In the genomic region with DNA sequence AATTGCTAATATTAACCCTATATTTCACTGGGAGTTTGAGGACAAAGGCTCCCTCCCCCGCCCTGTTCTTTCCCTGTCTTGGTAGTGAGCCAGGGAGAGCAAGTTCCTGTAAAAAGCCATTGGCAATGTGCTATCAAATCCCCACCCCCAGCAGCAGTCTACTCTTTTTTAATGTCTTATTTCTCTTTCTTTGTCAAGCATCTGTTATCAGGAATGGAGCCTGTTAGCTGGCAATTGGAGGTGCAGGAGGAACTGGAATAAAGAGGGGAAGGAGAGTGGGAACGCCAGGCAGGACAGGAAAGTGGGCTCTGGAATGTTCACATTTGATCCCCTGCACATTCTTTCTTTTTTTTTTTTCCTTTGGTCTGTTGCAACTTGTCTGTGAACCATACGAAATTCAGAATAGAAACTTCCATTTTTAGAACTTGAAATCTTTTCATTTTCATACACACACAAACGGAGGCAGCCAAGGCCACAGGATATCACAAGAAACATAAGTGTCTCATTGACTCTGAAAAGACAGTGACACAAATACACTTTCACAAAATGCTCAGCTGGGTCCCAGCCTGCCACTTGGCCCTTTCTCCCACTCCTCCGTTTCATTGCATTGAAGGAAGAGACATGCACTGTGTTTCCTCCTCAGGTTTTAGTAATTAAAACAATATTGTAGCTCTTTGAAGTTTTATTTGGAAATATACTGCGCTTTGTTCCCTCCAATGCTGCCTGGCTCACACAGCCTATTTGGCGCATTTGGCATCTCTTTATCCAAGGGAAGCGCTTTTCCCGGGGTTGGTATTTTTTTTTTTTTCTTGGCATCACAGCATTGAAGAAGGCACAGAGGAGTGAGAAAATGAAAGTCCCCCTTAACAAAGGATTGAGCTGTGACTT, we compare ENCODE assay signal across 9 cellular contexts.
A peak's percentile ranks its signal among the peaks of the same experiment; 100 is the strongest.
DNase-seq lines count a peak whose midpoint lies in the region; ATAC-seq and TF ChIP-seq lines count a peak whose summit lies in the region.
"Had no signal": no experiment of that assay in that cellular context is flagged by ENCODE, and none has a peak within 500 bp of the region (broad histone marks: within the 10 kb centered on the region; RNA-seq: fewer than 3 reads in every experiment).

No MANE protein-coding gene starts in this region.

- peak overlapping the region; percentile 93; the same call in 1 of the 2 replicates for H2AFZ ChIP-seq in OCI-LY7 (ENCODE audit: low read length)

- ATAC-seq in HG03045 (IDR thresholded peaks at IDR 0.05; ENCODE audit: unreplicated experiment), result peak; percentile 59
- no peak for ATAC-seq in natural killer cell
- ATAC-seq in activated CD8-positive, alpha-beta memory T cell treated with anti-CD3 and anti-CD28 coated beads, Interleukin-2, amount 10 ng/mL, durations not matched to agents 7 days and 5 days, result no peak

- H3K4me1 Mint-ChIP-seq in natural killer cell, result peaks cover 7 to 17% of the 10 kb centered on the region in 2 donors
- peaks cover 2% of the 10 kb centered on the region for H3K4me1 Mint-ChIP-seq in activated CD8-positive, alpha-beta memory T cell treated with anti-CD3 and anti-CD28 coated beads, Interleukin-2, amount 10 ng/mL, durations not matched to agents 7 days and 5 days

- BruUV-seq in OCI-LY7 (replicated peaks; lab: Mats Ljungman, UMichigan), result no TSS peak

- peak overlapping the region; percentile 81 for H3K4me2 ChIP-seq in OCI-LY7 (ENCODE audit: low read length)

- H3K9me3 Mint-ChIP-seq in natural killer cell, result no peaks in the 10 kb centered on the region
- peaks cover 3% of the 10 kb centered on the region for H3K9me3 Mint-ChIP-seq in activated CD8-positive, alpha-beta memory T cell treated with anti-CD3 and anti-CD28 coated beads, Interleukin-2, amount 10 ng/mL, durations not matched to agents 7 days and 5 days (ENCODE audit: low read depth)

- H3K9me2 ChIP-seq in OCI-LY7 (ENCODE audit: insufficient read depth, low read length), result no peaks in the 10 kb centered on the region

- no peaks in the 10 kb centered on the region for H4K20me1 ChIP-seq in OCI-LY7 (ENCODE audit: insufficient read depth, low read length)

- no peaks in the 10 kb centered on the region for H3K36me3 ChIP-seq in OCI-LY7 (ENCODE audit: insufficient read depth, low read length)
- H3K36me3 ChIP-seq in rectal smooth muscle tissue (ENCODE audit: control insufficient read depth, insufficient read depth, low read length), result no peaks in the 10 kb centered on the region

- intact Hi-C loops in OCI-LY7 (cut with micrococcal nuclease; ENCODE audit: unreplicated experiment), result no loop called here
- intact Hi-C loops in natural killer cell (cut with micrococcal nuclease), result no loop called here

- H3K4me1 ChIP-seq in OCI-LY7 (ENCODE audit: insufficient read depth, low read length, poor library complexity, severe bottlenecking) (peaks cover 37% of the 10 kb centered on the region), rectal smooth muscle tissue (ENCODE audit: control insufficient read depth, insufficient read depth, low read length) (peaks cover 43% of the 10 kb centered on the region)

- H3K9me3 ChIP-seq in OCI-LY7 (ENCODE audit: low read length), result peaks cover 7% of the 10 kb centered on the region; the same call in 1 of the 2 replicates

- H3K27ac ChIP-seq in OCI-LY7 (ENCODE audit: low read depth, low read length, poor library complexity, severe bottlenecking), result no peak overlapping the region
- no peak overlapping the region for H3K27ac ChIP-seq in rectal smooth muscle tissue (ENCODE audit: low read depth, low read length)

- H3K4me3 Mint-ChIP-seq in natural killer cell, result no peak overlapping the region
- H3K4me3 Mint-ChIP-seq in activated CD8-positive, alpha-beta memory T cell treated with anti-CD3 and anti-CD28 coated beads, Interleukin-2, amount 10 ng/mL, durations not matched to agents 7 days and 5 days, result no peak overlapping the region
- H3K4me3 Mint-ChIP-seq: activated naive CD8-positive, alpha-beta T cell had no signal

- no peak overlapping the region for H3K9ac ChIP-seq in rectal smooth muscle tissue (ENCODE audit: low read length)

- no peaks in the 10 kb centered on the region for H3K27me3 Mint-ChIP-seq in natural killer cell (ENCODE audit: low read depth in 2 of 2)
- H3K27me3 Mint-ChIP-seq in activated CD8-positive, alpha-beta memory T cell treated with anti-CD3 and anti-CD28 coated beads, Interleukin-2, amount 10 ng/mL, durations not matched to agents 7 days and 5 days, result no peaks in the 10 kb centered on the region
- H3K27me3 Mint-ChIP-seq: activated naive CD8-positive, alpha-beta T cell had no signal

- CTCF ChIA-PET in OCI-LY7 (lab: Charles Lee; ENCODE audit: unreplicated experiment), result no interaction called here
- CTCF ChIA-PET in activated CD8-positive, alpha-beta memory T cell treated with anti-CD3 and anti-CD28 coated beads, Interleukin-2, amount 10 ng/mL, durations not matched to agents 7 days and 5 days (lab: Charles Lee), result no interaction called here

- DNase-seq in NCI-H1092 treated with DMSO at 0.1 percent for 48 hours (lab: John Stamatoyannopoulos, UW), result peak; percentile 57
- DNase-seq in NCI-H1092 (lab: John Stamatoyannopoulos, UW), result no peak
- DNase-seq in OCI-LY7 (ENCODE audit: low spot score), result peak; percentile 16
- peak; percentile 79 for DNase-seq in fibroblast of the aortic adventitia (ENCODE audit: low read depth)
- no peak for DNase-seq in natural killer cell
- DNase-seq in activated CD8-positive, alpha-beta memory T cell treated with anti-CD3 and anti-CD28 coated beads, Interleukin-2, amount 10 ng/mL, durations not matched to agents 7 days and 5 days, result no peak

- no peak for TF ChIP-seq CTCF in OCI-LY7 (conservative IDR thresholded peaks at IDR 0.05; ENCODE audit: low read length)
- TF ChIP-seq CTCF in fibroblast of the aortic adventitia (IDR thresholded peaks at IDR 0.05; ENCODE audit: insufficient read depth, low read length), result no peak
- no peak for TF ChIP-seq CTCF in natural killer cell (IDR thresholded peaks at IDR 0.05)

- no peaks in the 10 kb centered on the region for H3K27me3 ChIP-seq in rectal smooth muscle tissue (ENCODE audit: control insufficient read depth, insufficient read depth, low read length)

- no peak overlapping the region for H3K27ac Mint-ChIP-seq in natural killer cell
- H3K27ac Mint-ChIP-seq in activated CD8-positive, alpha-beta memory T cell treated with anti-CD3 and anti-CD28 coated beads, Interleukin-2, amount 10 ng/mL, durations not matched to agents 7 days and 5 days, result no peak overlapping the region
- H3K27ac Mint-ChIP-seq: activated naive CD8-positive, alpha-beta T cell had no signal

- no peaks in the 10 kb centered on the region for H3K36me3 Mint-ChIP-seq in natural killer cell
- no peaks in the 10 kb centered on the region for H3K36me3 Mint-ChIP-seq in activated CD8-positive, alpha-beta memory T cell treated with anti-CD3 and anti-CD28 coated beads, Interleukin-2, amount 10 ng/mL, durations not matched to agents 7 days and 5 days
- H3K36me3 Mint-ChIP-seq: activated naive CD8-positive, alpha-beta T cell had no signal

- H3K4me3 ChIP-seq in OCI-LY7 (ENCODE audit: low read depth, low read length, poor library complexity, severe bottlenecking) (peak overlapping the region; percentile 46), fibroblast of the aortic adventitia (ENCODE audit: low read depth, low read length) (peak overlapping the region; percentile 38), rectal smooth muscle tissue (ENCODE audit: low read length) (peak overlapping the region; percentile 12)

- H3K79me2 ChIP-seq in OCI-LY7 (ENCODE audit: insufficient read depth, low read depth, low read length), result no peaks in the 10 kb centered on the region

- POLR2A ChIA-PET in OCI-LY7 (lab: Charles Lee), result interaction anchor here (0.6 to 0.9 kb wide), 7 partner anchors 11 to 819 kb away, joined by 3 to 4 read pairs (median 3); no protein-coding TSS in a partner anchor

Comparison
In these comparisons a context has a peak if more than half of its experiments do, and no peak if none do; other contexts are left out.
1. DNase-seq: peak in NCI-H1092 treated with DMSO at 0.1 percent for 48 hours (single experiment), OCI-LY7 (single experiment) and fibroblast of the aortic adventitia (single experiment); none in NCI-H1092 (single experiment), natural killer cell (single experiment) and activated CD8-positive, alpha-beta memory T cell treated with anti-CD3 and anti-CD28 coated beads, Interleukin-2, amount 10 ng/mL, durations not matched to agents 7 days and 5 days (single experiment).
2. Peak in every context shown above with its lines, with median percentiles within 50 percentile points of each other: H3K4me3 ChIP-seq.